In the genomic region with DNA sequence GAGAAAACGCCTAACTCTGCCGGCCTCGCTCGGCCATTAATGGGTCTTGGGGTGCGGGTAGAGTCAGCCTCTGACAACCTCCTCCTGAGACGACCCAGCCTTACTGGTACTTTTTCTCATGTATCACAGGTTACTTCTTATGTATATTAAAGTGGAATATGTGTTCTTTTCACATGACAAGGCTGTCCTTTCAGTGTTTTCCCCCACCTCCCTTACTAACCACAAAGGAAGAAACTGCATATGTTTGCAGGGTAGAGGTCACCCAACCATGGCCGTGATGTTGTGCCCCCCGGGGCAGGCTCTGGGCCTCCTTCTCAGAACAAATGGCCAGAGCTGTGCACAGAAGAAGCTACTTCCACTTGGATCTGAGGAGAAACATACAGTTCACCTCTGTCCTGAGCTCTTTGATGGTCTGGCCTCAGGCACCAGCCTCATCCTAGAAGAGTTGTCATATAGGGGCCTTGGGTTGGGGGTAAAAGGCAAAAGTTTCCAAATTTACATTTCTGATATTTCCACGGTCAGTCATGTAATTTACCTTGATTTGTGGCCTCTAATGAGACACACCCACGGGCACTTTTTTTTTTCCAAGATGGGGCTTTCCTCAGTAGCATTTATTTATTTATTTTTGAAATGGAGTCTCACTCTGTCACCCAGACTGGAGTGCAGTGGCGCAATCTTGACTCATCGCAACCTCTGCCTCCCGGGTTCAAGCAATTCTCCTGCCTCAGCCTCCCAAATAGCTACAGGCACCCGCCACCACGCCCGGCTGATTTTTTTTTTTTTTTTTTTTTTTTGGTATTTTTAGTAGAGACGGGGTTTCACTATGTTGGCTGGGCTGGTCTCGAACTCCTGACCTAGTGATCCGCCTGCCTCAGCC, we compare ENCODE assay signal across 14 cellular contexts. TPM values are rescaled to one million over a fixed set of nuclear protein-coding genes. Genes with fewer than 3 reads are reported as not detected.
DNase-seq lines count a peak whose midpoint lies in the region; ATAC-seq and TF ChIP-seq lines count a peak whose summit lies in the region.
"Had no signal": no experiment of that assay in that cellular context is flagged by ENCODE, and none has a peak within 500 bp of the region (broad histone marks: within the 10 kb centered on the region; RNA-seq: fewer than 3 reads in every experiment).

No MANE protein-coding gene starts in this region.

- H3K36me3 ChIP-seq in upper lobe of right lung = no peaks in the 10 kb centered on the region
- H3K36me3 ChIP-seq: MG63, SJSA1 had no signal

- no peak for ATAC-seq in effector memory CD8-positive, alpha-beta T cell (replicated peaks)
- ATAC-seq in upper lobe of right lung = no peak

- DNase-seq in activated naive CD4-positive, alpha-beta T cell treated with anti-CD3 and anti-CD28 coated beads, Interleukin-2, amount 10 ng/mL, durations not matched to agents 7 days and 5 days = no peak
- no peak for DNase-seq in activated naive CD4-positive, alpha-beta T cell treated with Interleukin-2 at 50 U/mL for 16 hours
- DNase-seq in effector memory CD8-positive, alpha-beta T cell = no peak
- DNase-seq in upper lobe of right lung (no peak), NCI-H748 treated with DMSO at 0.1 percent for 48 hours (lab: John Stamatoyannopoulos, UW) (no peak), RKO (ENCODE audit: low spot score) (no peak), A172 (ENCODE audit: low spot score) (no peak)
- DNase-seq: MG63; NCI-H524; stimulated activated CD4-positive, alpha-beta T cell treated with anti-CD3 and anti-CD28 coated beads, Interleukin-2, amount 100 ng/mL, for 24 hours had no signal

- intact Hi-C loops in upper lobe of right lung (cut with DNase I) = no loop called here

- H3K27me3 Mint-ChIP-seq in activated naive CD4-positive, alpha-beta T cell treated with anti-CD3 and anti-CD28 coated beads, Interleukin-2, amount 10 ng/mL, durations not matched to agents 7 days and 5 days = no peaks in the 10 kb centered on the region
- H3K27me3 Mint-ChIP-seq in IgD-negative memory B cell = peaks cover 4% of the 10 kb centered on the region
- no peaks in the 10 kb centered on the region for H3K27me3 Mint-ChIP-seq in effector memory CD8-positive, alpha-beta T cell
- H3K27me3 Mint-ChIP-seq: activated naive CD8-positive, alpha-beta T cell had no signal

- no peak for TF ChIP-seq CTCF in upper lobe of right lung (IDR thresholded peaks at IDR 0.05)

- H3K36me3 Mint-ChIP-seq in activated naive CD4-positive, alpha-beta T cell treated with anti-CD3 and anti-CD28 coated beads, Interleukin-2, amount 10 ng/mL, durations not matched to agents 7 days and 5 days = no peaks in the 10 kb centered on the region
- no peaks in the 10 kb centered on the region for H3K36me3 Mint-ChIP-seq in IgD-negative memory B cell
- H3K36me3 Mint-ChIP-seq in effector memory CD8-positive, alpha-beta T cell (ENCODE audit: insufficient read depth) = peaks cover 22% of the 10 kb centered on the region
- H3K36me3 Mint-ChIP-seq: activated naive CD8-positive, alpha-beta T cell had no signal

- no peak overlapping the region for H3K27ac ChIP-seq in upper lobe of right lung
- H3K27ac ChIP-seq: parathyroid adenoma, SJSA1 had no signal

- no peaks in the 10 kb centered on the region for H3K9me3 ChIP-seq in upper lobe of right lung
- H3K9me3 ChIP-seq: MG63, SJSA1 had no signal

- H3K9me3 Mint-ChIP-seq in activated naive CD4-positive, alpha-beta T cell treated with anti-CD3 and anti-CD28 coated beads, Interleukin-2, amount 10 ng/mL, durations not matched to agents 7 days and 5 days = no peaks in the 10 kb centered on the region
- H3K9me3 Mint-ChIP-seq in IgD-negative memory B cell = no peaks in the 10 kb centered on the region
- H3K9me3 Mint-ChIP-seq in effector memory CD8-positive, alpha-beta T cell = no peaks in the 10 kb centered on the region

- CTCF ChIA-PET in activated naive CD4-positive, alpha-beta T cell treated with anti-CD3 and anti-CD28 coated beads, Interleukin-2, amount 10 ng/mL, durations not matched to agents 7 days and 5 days (lab: Charles Lee) = no interaction called here

- no peak overlapping the region for H3K27ac Mint-ChIP-seq in activated naive CD4-positive, alpha-beta T cell treated with anti-CD3 and anti-CD28 coated beads, Interleukin-2, amount 10 ng/mL, durations not matched to agents 7 days and 5 days
- peak overlapping the region; percentile 85 to 90 (median 87) for H3K27ac Mint-ChIP-seq in IgD-negative memory B cell
- no peak overlapping the region for H3K27ac Mint-ChIP-seq in effector memory CD8-positive, alpha-beta T cell
- H3K27ac Mint-ChIP-seq: activated naive CD8-positive, alpha-beta T cell had no signal

- peak overlapping the region; percentile 53 for H3K4me3 ChIP-seq in upper lobe of right lung
- H3K4me3 ChIP-seq: MG63, SJSA1 had no signal

- H3K4me3 Mint-ChIP-seq in activated naive CD4-positive, alpha-beta T cell treated with anti-CD3 and anti-CD28 coated beads, Interleukin-2, amount 10 ng/mL, durations not matched to agents 7 days and 5 days = peak overlapping the region; percentile 40
- peak overlapping the region; percentile 82 to 97 (median 91) for H3K4me3 Mint-ChIP-seq in IgD-negative memory B cell
- H3K4me3 Mint-ChIP-seq in effector memory CD8-positive, alpha-beta T cell = peak overlapping the region; percentile 25 to 60
- H3K4me3 Mint-ChIP-seq: activated naive CD8-positive, alpha-beta T cell had no signal

- peaks cover 47% of the 10 kb centered on the region for H3K4me1 Mint-ChIP-seq in activated naive CD4-positive, alpha-beta T cell treated with anti-CD3 and anti-CD28 coated beads, Interleukin-2, amount 10 ng/mL, durations not matched to agents 7 days and 5 days
- H3K4me1 Mint-ChIP-seq in IgD-negative memory B cell = peaks cover 57 to 63% (median 61%) of the 10 kb centered on the region in 3 donors
- peaks cover 20 to 26% of the 10 kb centered on the region in 2 donors for H3K4me1 Mint-ChIP-seq in effector memory CD8-positive, alpha-beta T cell (ENCODE audit: low read depth in 2 of 2)

- H3K27me3 ChIP-seq in upper lobe of right lung = no peaks in the 10 kb centered on the region
- H3K27me3 ChIP-seq: MG63, SJSA1 had no signal

- no peaks in the 10 kb centered on the region for H3K4me1 ChIP-seq in upper lobe of right lung
- H3K4me1 ChIP-seq: parathyroid adenoma had no signal

RNA-seq across cellular contexts. Expression of gene SOWAHD, which starts 1.9 kb away (rescaled TPM):
- 36.1 TPM for polyA plus RNA-seq in IgD-negative memory B cell
- 4.0 TPM for total RNA-seq in upper lobe of right lung
- total RNA-seq in A172 (2014; rRNA removed; shearing (Covaris generic)) = 0.72 TPM in 1 of 2 replicates, not detected in the other

RNA-seq across cellular contexts. Expression of gene RPL39, which starts 31.2 kb away (rescaled TPM):
- 4,549 TPM for polyA plus RNA-seq in IgD-negative memory B cell
- total RNA-seq in upper lobe of right lung = 1,275 TPM
- 1,038 and 3,069 TPM in 2 replicates for total RNA-seq in A172 (2014; rRNA removed; shearing (Covaris generic))

Comparison
In these comparisons a context has a peak if more than half of its experiments do, and no peak if none do; other contexts are left out.
1. H3K27ac Mint-ChIP-seq: peak in IgD-negative memory B cell (3 of 3); none in activated naive CD4-positive, alpha-beta T cell treated with anti-CD3 and anti-CD28 coated beads, Interleukin-2, amount 10 ng/mL, durations not matched to agents 7 days and 5 days (single experiment) and effector memory CD8-positive, alpha-beta T cell (0 of 2).
2. H3K4me3 Mint-ChIP-seq: peak in every context shown above with its lines; median percentile 91 in IgD-negative memory B cell; 42 in effector memory CD8-positive, alpha-beta T cell; 40 in activated naive CD4-positive, alpha-beta T cell treated with anti-CD3 and anti-CD28 coated beads, Interleukin-2, amount 10 ng/mL, durations not matched to agents 7 days and 5 days.